ENCODE assay signal across 1 cellular context in the genomic region with DNA sequence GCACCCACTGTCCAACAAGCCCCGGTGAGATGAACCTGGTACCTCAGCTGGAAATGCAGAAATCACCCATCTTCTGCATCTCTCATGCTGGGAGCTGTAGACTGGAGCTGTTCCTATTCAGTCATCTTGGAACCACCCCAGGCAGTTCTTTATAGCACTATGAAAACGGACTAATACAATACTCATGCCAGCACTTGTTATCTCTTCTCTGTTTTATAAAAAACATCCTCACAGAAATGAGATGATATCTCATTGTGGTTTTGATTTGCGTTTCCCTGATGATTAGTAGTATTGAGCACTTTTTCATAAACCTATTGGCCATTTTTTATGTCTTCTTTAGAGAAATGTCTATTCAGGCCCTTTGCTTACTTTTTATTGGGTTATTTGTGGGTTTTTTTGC.
TF ChIP-seq lines count a peak whose summit lies in the region.

No MANE protein-coding gene starts in this region.

TF ChIP-seq in SK-N-SH treated with all-trans-retinoic acid at 6 μM for 48 hours, 23 proteins besides CTCF, POLR2A, EP300 and RAD21 (continued from another document):
- TF ChIP-seq, protein P1, sequence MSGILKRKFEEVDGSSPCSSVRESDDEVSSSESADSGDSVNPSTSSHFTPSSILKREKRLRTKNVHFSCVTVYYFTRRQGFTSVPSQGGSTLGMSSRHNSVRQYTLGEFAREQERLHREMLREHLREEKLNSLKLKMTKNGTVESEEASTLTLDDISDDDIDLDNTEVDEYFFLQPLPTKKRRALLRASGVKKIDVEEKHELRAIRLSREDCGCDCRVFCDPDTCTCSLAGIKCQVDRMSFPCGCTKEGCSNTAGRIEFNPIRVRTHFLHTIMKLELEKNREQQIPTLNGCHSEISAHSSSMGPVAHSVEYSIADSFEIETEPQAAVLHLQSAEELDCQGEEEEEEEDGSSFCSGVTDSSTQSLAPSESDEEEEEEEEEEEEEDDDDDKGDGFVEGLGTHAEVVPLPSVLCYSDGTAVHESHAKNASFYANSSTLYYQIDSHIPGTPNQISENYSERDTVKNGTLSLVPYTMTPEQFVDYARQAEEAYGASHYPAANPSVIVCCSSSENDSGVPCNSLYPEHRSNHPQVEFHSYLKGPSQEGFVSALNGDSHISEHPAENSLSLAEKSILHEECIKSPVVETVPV (CRISPR knock-in tag; IDR thresholded peaks at IDR 0.05), result no peak
- TF ChIP-seq, protein P2, sequence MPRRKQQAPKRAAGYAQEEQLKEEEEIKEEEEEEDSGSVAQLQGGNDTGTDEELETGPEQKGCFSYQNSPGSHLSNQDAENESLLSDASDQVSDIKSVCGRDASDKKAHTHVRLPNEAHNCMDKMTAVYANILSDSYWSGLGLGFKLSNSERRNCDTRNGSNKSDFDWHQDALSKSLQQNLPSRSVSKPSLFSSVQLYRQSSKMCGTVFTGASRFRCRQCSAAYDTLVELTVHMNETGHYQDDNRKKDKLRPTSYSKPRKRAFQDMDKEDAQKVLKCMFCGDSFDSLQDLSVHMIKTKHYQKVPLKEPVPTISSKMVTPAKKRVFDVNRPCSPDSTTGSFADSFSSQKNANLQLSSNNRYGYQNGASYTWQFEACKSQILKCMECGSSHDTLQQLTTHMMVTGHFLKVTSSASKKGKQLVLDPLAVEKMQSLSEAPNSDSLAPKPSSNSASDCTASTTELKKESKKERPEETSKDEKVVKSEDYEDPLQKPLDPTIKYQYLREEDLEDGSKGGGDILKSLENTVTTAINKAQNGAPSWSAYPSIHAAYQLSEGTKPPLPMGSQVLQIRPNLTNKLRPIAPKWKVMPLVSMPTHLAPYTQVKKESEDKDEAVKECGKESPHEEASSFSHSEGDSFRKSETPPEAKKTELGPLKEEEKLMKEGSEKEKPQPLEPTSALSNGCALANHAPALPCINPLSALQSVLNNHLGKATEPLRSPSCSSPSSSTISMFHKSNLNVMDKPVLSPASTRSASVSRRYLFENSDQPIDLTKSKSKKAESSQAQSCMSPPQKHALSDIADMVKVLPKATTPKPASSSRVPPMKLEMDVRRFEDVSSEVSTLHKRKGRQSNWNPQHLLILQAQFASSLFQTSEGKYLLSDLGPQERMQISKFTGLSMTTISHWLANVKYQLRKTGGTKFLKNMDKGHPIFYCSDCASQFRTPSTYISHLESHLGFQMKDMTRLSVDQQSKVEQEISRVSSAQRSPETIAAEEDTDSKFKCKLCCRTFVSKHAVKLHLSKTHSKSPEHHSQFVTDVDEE (CRISPR knock-in tag; IDR thresholded peaks at IDR 0.05), result no peak
- TF ChIP-seq, protein P3, sequence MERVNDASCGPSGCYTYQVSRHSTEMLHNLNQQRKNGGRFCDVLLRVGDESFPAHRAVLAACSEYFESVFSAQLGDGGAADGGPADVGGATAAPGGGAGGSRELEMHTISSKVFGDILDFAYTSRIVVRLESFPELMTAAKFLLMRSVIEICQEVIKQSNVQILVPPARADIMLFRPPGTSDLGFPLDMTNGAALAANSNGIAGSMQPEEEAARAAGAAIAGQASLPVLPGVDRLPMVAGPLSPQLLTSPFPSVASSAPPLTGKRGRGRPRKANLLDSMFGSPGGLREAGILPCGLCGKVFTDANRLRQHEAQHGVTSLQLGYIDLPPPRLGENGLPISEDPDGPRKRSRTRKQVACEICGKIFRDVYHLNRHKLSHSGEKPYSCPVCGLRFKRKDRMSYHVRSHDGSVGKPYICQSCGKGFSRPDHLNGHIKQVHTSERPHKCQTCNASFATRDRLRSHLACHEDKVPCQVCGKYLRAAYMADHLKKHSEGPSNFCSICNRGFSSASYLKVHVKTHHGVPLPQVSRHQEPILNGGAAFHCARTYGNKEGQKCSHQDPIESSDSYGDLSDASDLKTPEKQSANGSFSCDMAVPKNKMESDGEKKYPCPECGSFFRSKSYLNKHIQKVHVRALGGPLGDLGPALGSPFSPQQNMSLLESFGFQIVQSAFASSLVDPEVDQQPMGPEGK (CRISPR knock-in tag; IDR thresholded peaks at IDR 0.05; ENCODE audit: borderline replicate concordance), result no peak
